ENCODE assay signal across 16 cellular contexts in the genomic region with DNA sequence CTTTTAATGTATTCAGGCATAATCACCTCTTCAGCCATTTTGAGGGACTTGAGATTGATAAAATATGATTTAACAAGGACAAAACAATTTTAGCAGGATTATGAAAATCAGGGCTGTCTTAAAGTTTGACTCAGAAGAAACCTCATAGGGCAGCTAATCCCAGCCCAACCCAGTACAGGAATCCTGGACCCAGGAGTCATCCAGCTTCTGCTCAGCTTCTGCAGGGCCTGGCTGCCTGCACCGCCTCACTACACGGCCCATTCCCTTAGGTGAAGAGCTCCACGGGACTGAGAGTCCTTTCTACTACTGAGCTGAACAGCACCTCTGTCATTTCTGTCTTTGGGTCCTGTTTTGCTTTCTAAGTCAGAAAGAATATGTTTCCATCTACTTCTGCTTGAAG. TPM values are rescaled to one million over a fixed set of nuclear protein-coding genes. Genes with fewer than 3 reads are reported as not detected.
DNase-seq lines count a peak whose midpoint lies in the region; ATAC-seq and TF ChIP-seq lines count a peak whose summit lies in the region.
"Had no signal": no experiment of that assay in that cellular context is flagged by ENCODE, and none has a peak within 500 bp of the region (broad histone marks: within the 10 kb centered on the region; RNA-seq: fewer than 3 reads in every experiment).

No MANE protein-coding gene starts in this region.

- no peaks in the 10 kb centered on the region for H3K9me2 ChIP-seq in Karpas-422 (replicated peaks; ENCODE audit: insufficient read depth, low read length)

- no peak overlapping the region for H3K23ac ChIP-seq in trophoblast cell (ENCODE audit: low read length)

- H3K14ac ChIP-seq in trophoblast cell (ENCODE audit: low read length) = no peak overlapping the region

- no peak overlapping the region for H3K4me2 ChIP-seq in trophoblast cell (ENCODE audit: low read length)
- no peak overlapping the region for H3K4me2 ChIP-seq in Karpas-422 (ENCODE audit: low read depth, low read length, poor library complexity, severe bottlenecking)

- H3K4me3 ChIP-seq in fibroblast of the aortic adventitia (ENCODE audit: low read depth, low read length) = no peak overlapping the region
- H3K4me3 ChIP-seq in trophoblast cell (ENCODE audit: low read depth, low read length) = no peak overlapping the region
- H3K4me3 ChIP-seq in Karpas-422 (ENCODE audit: low read length) = no peak overlapping the region
- H3K4me3 ChIP-seq: colonic mucosa had no signal

- H3K79me2 ChIP-seq in trophoblast cell (ENCODE audit: control insufficient read depth, insufficient read depth, low read length, poor library complexity) (peaks cover 2% of the 10 kb centered on the region), Karpas-422 (ENCODE audit: low read length) (no peaks in the 10 kb centered on the region)

- H3K4me3 Mint-ChIP-seq in T-helper 17 cell = no peak overlapping the region
- no peak overlapping the region for H3K4me3 Mint-ChIP-seq in activated T-cell treated with anti-CD3 and anti-CD28 coated beads, Interleukin-2, amount 50 U/mL, for 72 hours
- H3K4me3 Mint-ChIP-seq in activated naive CD8-positive, alpha-beta T cell treated with anti-CD3 and anti-CD28 coated beads for 36 hours = no peak overlapping the region
- H3K4me3 Mint-ChIP-seq: CD8-positive, alpha-beta T cell; nephron progenitor cell had no signal

- H3K36me3 ChIP-seq in trophoblast cell (ENCODE audit: control insufficient read depth in 1 of 2, insufficient read depth in 2 of 2, low read length in 2 of 2) (peaks cover 2 to 12% of the 10 kb centered on the region in 2 experiments), Karpas-422 (ENCODE audit: insufficient read depth, low read length) (no peaks in the 10 kb centered on the region)
- H3K36me3 ChIP-seq: colonic mucosa had no signal

- no peaks in the 10 kb centered on the region for H3K4me1 Mint-ChIP-seq in T-helper 17 cell
- peaks cover 8% of the 10 kb centered on the region for H3K4me1 Mint-ChIP-seq in activated T-cell treated with anti-CD3 and anti-CD28 coated beads, Interleukin-2, amount 50 U/mL, for 72 hours (ENCODE audit: low read depth)
- no peaks in the 10 kb centered on the region for H3K4me1 Mint-ChIP-seq in activated naive CD8-positive, alpha-beta T cell treated with anti-CD3 and anti-CD28 coated beads for 36 hours

- ATAC-seq in T-helper 17 cell = no peak
- ATAC-seq in activated T-cell treated with anti-CD3 and anti-CD28 coated beads, Interleukin-2, amount 50 U/mL, for 72 hours (replicated peaks in 1 of 2) = no peak
- ATAC-seq: CD8-positive, alpha-beta T cell had no signal

- TF ChIP-seq CTCF in fibroblast of the aortic adventitia (IDR thresholded peaks at IDR 0.05; ENCODE audit: insufficient read depth, low read length) = no peak

- peaks cover 0 to 3% of the 10 kb centered on the region in 2 donors for H3K9me3 Mint-ChIP-seq in activated T-cell treated with anti-CD3 and anti-CD28 coated beads, Interleukin-2, amount 50 U/mL, for 72 hours
- no peaks in the 10 kb centered on the region for H3K9me3 Mint-ChIP-seq in activated naive CD8-positive, alpha-beta T cell treated with anti-CD3 and anti-CD28 coated beads for 36 hours
- H3K9me3 Mint-ChIP-seq: activated T-helper 2 cell treated with anti-CD3 and anti-CD28 coated beads, Interferon-gamma antibody, Interleukin-2, Interleukin-4, amounts not matched to agents 10 μg/mL and 5 μg/mL and 100 μg/mL, durations not matched to agents 14 hours and 24 hours and 36 hours; CD8-positive, alpha-beta T cell had no signal

- no CpG with 5 or more reads among the region's 3 CpGs for WGBS in trophoblast cell (ENCODE audit: extremely low coverage, insufficient coverage, insufficient read length)

- H3K27ac ChIP-seq in trophoblast cell (ENCODE audit: low read depth, low read length) (no peak overlapping the region), Karpas-422 (ENCODE audit: low read length) (no peak overlapping the region)
- H3K27ac ChIP-seq: colonic mucosa had no signal

- no peak overlapping the region for H4K12ac ChIP-seq in trophoblast cell (ENCODE audit: low read depth, low read length)

- H2BK5ac ChIP-seq in trophoblast cell (ENCODE audit: low read depth, low read length, poor library complexity) = no peak overlapping the region

- peaks cover 3% of the 10 kb centered on the region for H3K36me3 Mint-ChIP-seq in T-helper 17 cell (ENCODE audit: low read depth)
- H3K36me3 Mint-ChIP-seq in activated T-cell treated with anti-CD3 and anti-CD28 coated beads, Interleukin-2, amount 50 U/mL, for 72 hours (ENCODE audit: insufficient read depth in 2 of 2) = peaks cover 0 to 2% of the 10 kb centered on the region in 2 donors
- H3K36me3 Mint-ChIP-seq in activated naive CD8-positive, alpha-beta T cell treated with anti-CD3 and anti-CD28 coated beads for 36 hours = peaks cover 4% of the 10 kb centered on the region
- H3K36me3 Mint-ChIP-seq: CD8-positive, alpha-beta T cell had no signal

- H3K4ac ChIP-seq in trophoblast cell (ENCODE audit: low read depth, low read length) = no peak overlapping the region

- peak; percentile 35 for DNase-seq in EH (ENCODE audit: low read depth)
- DNase-seq in T-helper 17 cell = no peak
- peak; percentile 58 for DNase-seq in fibroblast of the aortic adventitia (ENCODE audit: low read depth)
- peak; percentile 33 to 54 for DNase-seq in trophoblast cell
- DNase-seq in activated T-cell treated with anti-CD3 and anti-CD28 coated beads, Interleukin-2, amount 50 U/mL, for 72 hours = no peak
- DNase-seq in Karpas-422 = no peak
- no peak for DNase-seq in UCSD-AML1 (lab: John Stamatoyannopoulos, UW; ENCODE audit: unreplicated experiment)
- DNase-seq in activated naive CD8-positive, alpha-beta T cell treated with anti-CD3 and anti-CD28 coated beads for 36 hours = no peak
- DNase-seq: CD8-positive, alpha-beta T cell; colonic mucosa; DND-41; NCI-H2029 treated with DMSO at 0.1 percent for 48 hours; NCI-H510A treated with DMSO at 0.1 percent for 48 hours; nephron progenitor cell; T1000 had no signal

- H4K8ac ChIP-seq in trophoblast cell (ENCODE audit: low read depth, low read length) = no peak overlapping the region

- no peaks in the 10 kb centered on the region for H3K27me3 Mint-ChIP-seq in T-helper 17 cell
- H3K27me3 Mint-ChIP-seq in activated T-cell treated with anti-CD3 and anti-CD28 coated beads, Interleukin-2, amount 50 U/mL, for 72 hours (ENCODE audit: low read depth) = no peaks in the 10 kb centered on the region
- no peaks in the 10 kb centered on the region for H3K27me3 Mint-ChIP-seq in activated naive CD8-positive, alpha-beta T cell treated with anti-CD3 and anti-CD28 coated beads for 36 hours

- H3K27me3 ChIP-seq in trophoblast cell (ENCODE audit: insufficient read depth, low read length) = no peaks in the 10 kb centered on the region
- no peaks in the 10 kb centered on the region; the same call in 1 of the 2 replicates for H3K27me3 ChIP-seq in Karpas-422 (ENCODE audit: low read length)
- H3K27me3 ChIP-seq: colonic mucosa had no signal

- H2BK120ac ChIP-seq in trophoblast cell (ENCODE audit: insufficient read depth, low read length, poor library complexity) = no peak overlapping the region

- no peak overlapping the region for H3K9ac ChIP-seq in trophoblast cell (ENCODE audit: low read length)
- no peak overlapping the region for H3K9ac ChIP-seq in Karpas-422 (ENCODE audit: low read length)

- no peaks in the 10 kb centered on the region for H4K20me1 ChIP-seq in Karpas-422 (ENCODE audit: insufficient read depth, low read depth, low read length)

- H3K79me1 ChIP-seq in trophoblast cell (ENCODE audit: low read length) = no peaks in the 10 kb centered on the region

- no peak overlapping the region for H2BK12ac ChIP-seq in trophoblast cell (ENCODE audit: low read length)

- H2AK5ac ChIP-seq in trophoblast cell (ENCODE audit: low read length) = no peak overlapping the region

- H3K4me1 ChIP-seq in trophoblast cell (ENCODE audit: control insufficient read depth in 1 of 2, insufficient read depth in 2 of 2, low read length in 2 of 2) (peaks cover 10 to 17% of the 10 kb centered on the region in 2 experiments), Karpas-422 (ENCODE audit: low read length) (no peaks in the 10 kb centered on the region)
- H3K4me1 ChIP-seq: colonic mucosa had no signal

- no peak overlapping the region for H2AFZ ChIP-seq in trophoblast cell (ENCODE audit: insufficient read depth, low read length, poor library complexity)
- H2AFZ ChIP-seq in Karpas-422 (ENCODE audit: low read length) = no peak overlapping the region

- H3K9me3 ChIP-seq in T-helper 17 cell (ENCODE audit: control insufficient read depth, low read length, poor library complexity, severe bottlenecking) (no peaks in the 10 kb centered on the region), trophoblast cell (ENCODE audit: insufficient read depth, low read depth, low read length) (peaks cover 1% of the 10 kb centered on the region), Karpas-422 (ENCODE audit: low read length) (no peaks in the 10 kb centered on the region)
- H3K9me3 ChIP-seq: colonic mucosa had no signal

- no peak overlapping the region for H3K18ac ChIP-seq in trophoblast cell (ENCODE audit: low read length)

- peak overlapping the region; percentile 79 for H3K27ac Mint-ChIP-seq in T-helper 17 cell
- H3K27ac Mint-ChIP-seq in activated T-cell treated with anti-CD3 and anti-CD28 coated beads, Interleukin-2, amount 50 U/mL, for 72 hours = no peak overlapping the region
- no peak overlapping the region for H3K27ac Mint-ChIP-seq in activated naive CD8-positive, alpha-beta T cell treated with anti-CD3 and anti-CD28 coated beads for 36 hours
- H3K27ac Mint-ChIP-seq: activated T-helper 2 cell treated with anti-CD3 and anti-CD28 coated beads, Interferon-gamma antibody, Interleukin-2, Interleukin-4, amounts not matched to agents 10 μg/mL and 5 μg/mL and 100 μg/mL, durations not matched to agents 14 hours and 24 hours and 36 hours; CD8-positive, alpha-beta T cell had no signal

- no peak overlapping the region for H4K91ac ChIP-seq in trophoblast cell (ENCODE audit: low read depth, low read length)

RNA-seq across cellular contexts. Expression of gene ARHGAP31, which starts 37.5 kb away (rescaled TPM):
- total RNA-seq in T-helper 17 cell (10 to 100 TPM; 11.4 to 11.8 TPM), fibroblast of the aortic adventitia (ENCODE audit: low replicate concordance) (11.4 and 23.5 TPM in 2 replicates)
- polyA plus RNA-seq in trophoblast cell (2013) = 13.1 and 13.8 TPM in 2 replicates
- 10 to 100 TPM; 12.7 to 19.1 TPM for total RNA-seq in activated T-cell treated with anti-CD3 and anti-CD28 coated beads, Interleukin-2, amount 50 U/mL, for 72 hours
- total RNA-seq in Karpas-422 (2014; rRNA removed; shearing (Covaris generic); ENCODE audit: low replicate concordance) = 1.2 TPM in 1 of 2 replicates, not detected in the other
- 1 to 10 TPM; 8.9 to 9.7 TPM for total RNA-seq in activated naive CD8-positive, alpha-beta T cell treated with anti-CD3 and anti-CD28 coated beads for 36 hours

Comparison
In these comparisons a context has a peak if more than half of its experiments do, and no peak if none do; other contexts are left out.
1. DNase-seq: peak in EH (single experiment), fibroblast of the aortic adventitia (single experiment) and trophoblast cell (2 of 2); none in T-helper 17 cell (0 of 3), activated T-cell treated with anti-CD3 and anti-CD28 coated beads, Interleukin-2, amount 50 U/mL, for 72 hours (0 of 2), Karpas-422 (single experiment), UCSD-AML1 (single experiment) and activated naive CD8-positive, alpha-beta T cell treated with anti-CD3 and anti-CD28 coated beads for 36 hours (single experiment).